ENCODE assay signal across 18 cellular contexts in the genomic region with DNA sequence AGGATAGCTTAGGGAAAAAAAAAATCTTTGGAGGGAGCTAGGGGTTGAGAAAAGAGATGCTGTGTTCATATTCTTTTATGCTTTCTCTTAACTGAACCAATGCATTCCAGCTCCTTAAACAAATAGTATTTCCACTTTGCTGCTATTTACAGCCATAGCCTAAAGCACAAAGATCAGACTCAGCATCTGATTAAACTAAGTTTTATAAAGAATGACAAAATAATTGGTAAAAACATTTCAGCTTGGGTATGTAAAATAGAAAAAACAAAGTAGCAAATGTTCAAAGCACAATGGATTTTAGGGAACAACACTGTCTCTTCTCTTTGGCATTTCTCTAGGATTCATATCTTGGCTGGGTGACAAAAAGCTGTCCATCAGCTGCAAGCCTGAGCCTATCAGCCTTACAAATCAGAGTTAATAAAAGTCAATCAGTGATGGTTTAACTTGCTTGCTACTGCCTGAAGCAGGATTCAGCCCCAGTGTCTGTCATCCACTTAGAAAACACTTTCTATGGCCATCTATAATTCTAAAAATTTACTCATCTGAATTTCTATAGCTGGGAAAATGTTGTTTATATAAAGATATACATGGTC.
"Had no signal": no experiment of that assay in that cellular context is flagged by ENCODE, and none has a peak within 500 bp of the region (broad histone marks: within the 10 kb centered on the region; RNA-seq: fewer than 3 reads in every experiment).

No MANE protein-coding gene starts in this region.

- H3K27me3 ChIP-seq: adrenal gland, colonic mucosa, gastrocnemius medialis, heart right ventricle, right atrium auricular region, stomach had no signal

- H2AFZ ChIP-seq: parathyroid adenoma had no signal

- FAIRE-seq: TTC549 had no signal

- H3K9ac ChIP-seq: parathyroid adenoma had no signal

- H3K36me3 ChIP-seq: adrenal gland, colonic mucosa, gastrocnemius medialis, heart right ventricle, right atrium auricular region, stomach, thoracic aorta had no signal

- DNase-seq: activated B cell treated with CpG ODN at 0.5 μM for 24 hours; activated CD4-positive, alpha-beta T cell treated with anti-CD3 and anti-CD28 coated beads, Interleukin-2, amount 10 ng/mL, durations not matched to agents 24 days and 14 days; activated naive CD4-positive, alpha-beta T cell treated with anti-CD3 and anti-CD28 coated beads, Interleukin-2, amount 10 ng/mL, durations not matched to agents 7 days and 5 days; adrenal gland; caudate nucleus; colonic mucosa; effector CD4-positive, alpha-beta T cell; gastrocnemius medialis; heart right ventricle; islet precursor cell; mesendoderm; stimulated activated CD4-positive, alpha-beta T cell treated with anti-CD3 and anti-CD28 coated beads, Interleukin-4, amount 100 ng/mL, for 4 hours; stomach had no signal

- H3K79me2 ChIP-seq: parathyroid adenoma had no signal

- H3K27ac ChIP-seq: adrenal gland, colonic mucosa, gastrocnemius medialis, heart right ventricle, parathyroid adenoma, right atrium auricular region, skin epidermis, stomach, thoracic aorta had no signal

- H3K4me1 ChIP-seq: adrenal gland, colonic mucosa, gastrocnemius medialis, heart right ventricle, parathyroid adenoma, right atrium auricular region, stomach had no signal

- H3K9me3 ChIP-seq: adrenal gland, colonic mucosa, gastrocnemius medialis, heart right ventricle, right atrium auricular region, stomach, thoracic aorta had no signal

- H3K4me3 ChIP-seq: adrenal gland, colonic mucosa, gastrocnemius medialis, heart right ventricle, right atrium auricular region, skin epidermis, stomach, thoracic aorta had no signal
